Comparison of ENCODE assay signal across 12 cellular contexts in genomic region chr7:140542226-140542625, GRCh38.
DNase-seq lines count a peak whose midpoint lies in the region; ATAC-seq and TF ChIP-seq lines count a peak whose summit lies in the region.
"Had no signal": no experiment of that assay in that cellular context is flagged by ENCODE, and none has a peak within 500 bp of the region (broad histone marks: within the 10 kb centered on the region; RNA-seq: fewer than 3 reads in every experiment).

No MANE protein-coding gene starts in this region.

- ATAC-seq in right cardiac atrium = peak; percentile 80 to 83
- ATAC-seq in sciatic nerve = peak; percentile 89
- no peak for ATAC-seq in GM19455 (IDR thresholded peaks at IDR 0.05; ENCODE audit: unreplicated experiment)
- no peak for ATAC-seq in HG03139 (IDR thresholded peaks at IDR 0.05; ENCODE audit: unreplicated experiment)
- no peak for ATAC-seq in HG03571 (IDR thresholded peaks at IDR 0.05; ENCODE audit: unreplicated experiment)
- ATAC-seq: activated CD8-positive, alpha-beta memory T cell treated with anti-CD3 and anti-CD28 coated beads, Interleukin-2, amount 10 ng/mL, durations not matched to agents 7 days and 5 days had no signal

- DNase-seq in GM03348 (ENCODE audit: low spot score) (peak; percentile 84), astrocyte of the spinal cord (ENCODE audit: low read depth, low spot score) (peak; percentile 56), right cardiac atrium (peak; percentile 62 to 79 (median 78)), sciatic nerve (ENCODE audit: low spot score) (peak; percentile 75), ACHN (no peak)
- DNase-seq: activated CD8-positive, alpha-beta memory T cell treated with anti-CD3 and anti-CD28 coated beads, Interleukin-2, amount 10 ng/mL, durations not matched to agents 7 days and 5 days; OCI-M1; stimulated activated naive CD4-positive, alpha-beta T cell had no signal

- in situ Hi-C loops in astrocyte of the spinal cord (cut with HindIII; ENCODE audit: low sequenced_read_pairs) = no loop called here
- in situ Hi-C loops in ACHN (cut with HindIII; ENCODE audit: low pct_ligation_motif_present, low pct_unique_long_range_greater_than_20kb, low sequenced_read_pairs) = no loop called here

- no peak overlapping the region for H3K4me3 ChIP-seq in astrocyte of the spinal cord (ENCODE audit: low read depth, low read length)
- H3K4me3 ChIP-seq in right cardiac atrium (ENCODE audit: low read length) = no peak overlapping the region
- H3K4me3 ChIP-seq: pancreas had no signal

- 34% methylated on average over 7 of the region's 7 CpGs for WGBS in right cardiac atrium

- H3K9me3 ChIP-seq in right cardiac atrium (ENCODE audit: control insufficient read depth, low read length) = no peaks in the 10 kb centered on the region
- H3K9me3 ChIP-seq: pancreas had no signal

- peak overlapping the region; percentile 76 for H3K27ac ChIP-seq in right cardiac atrium (ENCODE audit: low read length)
- H3K27ac ChIP-seq: pancreas had no signal

- no peaks in the 10 kb centered on the region for H3K27me3 ChIP-seq in right cardiac atrium (ENCODE audit: control insufficient read depth, insufficient read depth)
- H3K27me3 ChIP-seq: pancreas had no signal

- peaks cover 2% of the 10 kb centered on the region for H3K4me1 ChIP-seq in right cardiac atrium (ENCODE audit: control insufficient read depth, insufficient read depth, low read length)

- intact Hi-C loops in right cardiac atrium (cut with DNase I) (no loop called here), sciatic nerve (cut with DNase I) (no loop called here)

- TF ChIP-seq CTCF in astrocyte of the spinal cord (IDR thresholded peaks at IDR 0.05; ENCODE audit: low read depth, low read length) = no peak

Comparison
In these comparisons a context has a peak if more than half of its experiments do, and no peak if none do; other contexts are left out.
1. ATAC-seq: peak in right cardiac atrium (2 of 2) and sciatic nerve (single experiment); none in GM19455 (single experiment), HG03139 (single experiment) and HG03571 (single experiment).